Comparison of ENCODE assay signal across 7 cellular contexts in genomic region chr1:81799939-81800740, GRCh38. TPM values are rescaled to one million over a fixed set of nuclear protein-coding genes. Genes with fewer than 3 reads are reported as not detected.
DNase-seq lines count a peak whose midpoint lies in the region; ATAC-seq, FAIRE-seq and TF ChIP-seq lines count a peak whose summit lies in the region.

No MANE protein-coding gene starts in this region.

- ATAC-seq in HG03521 (IDR thresholded peaks at IDR 0.05; ENCODE audit: unreplicated experiment) (no peak), HG02588 (IDR thresholded peaks at IDR 0.05; ENCODE audit: unreplicated experiment) (no peak)

- H3K9me3 ChIP-seq in duodenal mucosa (ENCODE audit: control insufficient read depth in 1 of 2, low read length in 2 of 2): no peaks in the 10 kb centered on the region

- no peak for TF ChIP-seq POLR2A in H54 (IDR thresholded peaks at IDR 0.05; ENCODE audit: low read depth, low read length)

- H3K36me3 ChIP-seq in duodenal mucosa (ENCODE audit: control insufficient read depth in 1 of 2, insufficient read depth in 2 of 2, low read length in 2 of 2): no peaks in the 10 kb centered on the region
- H3K36me3 ChIP-seq in urinary bladder (ENCODE audit: insufficient read depth): no peaks in the 10 kb centered on the region

- under 1% methylated on average over 49 of the region's 49 CpGs for WGBS in urinary bladder

- H3K4me1 ChIP-seq in duodenal mucosa (ENCODE audit: control insufficient read depth in 1 of 2, insufficient read depth in 2 of 2, low read length in 2 of 2) (no peaks in the 10 kb centered on the region), urinary bladder (ENCODE audit: insufficient read depth) (no peaks in the 10 kb centered on the region)

- peaks cover 19 to 51% of the 10 kb centered on the region in 2 donors for H3K27me3 ChIP-seq in duodenal mucosa (ENCODE audit: control insufficient read depth in 1 of 2, insufficient read depth in 2 of 2, low read length in 2 of 2)

- H3K9ac ChIP-seq in duodenal mucosa (ENCODE audit: low read depth in 1 of 2, low read length in 2 of 2): peak overlapping the region; percentile 1 to 9

- DNase-seq in H54 (ENCODE audit: insufficient read length, low spot score) (no peak), NCI-H510A (lab: John Stamatoyannopoulos, UW) (peak; percentile 36), lung microvascular endothelial cell (ENCODE audit: low read depth in 2 of 2) (peak; percentile 53 to 64)

- H3K27ac ChIP-seq in duodenal mucosa (ENCODE audit: low read depth, low read length) (peak overlapping the region; percentile 30), urinary bladder (ENCODE audit: low read depth) (peak overlapping the region; percentile 79)

- FAIRE-seq in H54 (lab: Jason Lieb, UNC): peak; percentile 94

- H3K4me3 ChIP-seq in duodenal mucosa (ENCODE audit: low read depth in 1 of 2, low read length in 2 of 2) (peak overlapping the region; percentile 58 to 67), urinary bladder (ENCODE audit: low read depth, low read length) (peak overlapping the region; percentile 74)

RNA-seq across cellular contexts. Expression of gene ADGRL2, which starts 0.6 kb away (rescaled TPM):
- total RNA-seq in lung microvascular endothelial cell (16.3 and 28.8 TPM in 2 replicates), urinary bladder (185 TPM)
- polyA plus RNA-seq in urinary bladder: 30.5 TPM
